Comparison of ENCODE assay signal across 20 cellular contexts in genomic region chr14:44162197-44162596, GRCh38.
"Had no signal": no experiment of that assay in that cellular context is flagged by ENCODE, and none has a peak within 500 bp of the region (broad histone marks: within the 10 kb centered on the region; RNA-seq: fewer than 3 reads in every experiment).

No MANE protein-coding gene starts in this region.

- H3K27ac Mint-ChIP-seq: activated naive CD8-positive, alpha-beta T cell; naive thymus-derived CD8-positive, alpha-beta T cell; stimulated activated naive CD8-positive, alpha-beta T cell treated with anti-CD3 and anti-CD28 coated beads, Interleukin-15, Interleukin-2, amounts not matched to agents 100 ng/mL and 50 ng/mL, for 24 hours had no signal

- H3K4me3 Mint-ChIP-seq: activated naive CD8-positive, alpha-beta T cell; naive thymus-derived CD8-positive, alpha-beta T cell; stimulated activated naive CD8-positive, alpha-beta T cell treated with anti-CD3 and anti-CD28 coated beads, Interleukin-15, Interleukin-2, amounts not matched to agents 100 ng/mL and 50 ng/mL, for 24 hours had no signal

- H3K79me2 ChIP-seq: hepatocyte had no signal

- H3K36me3 Mint-ChIP-seq: activated naive CD8-positive, alpha-beta T cell; naive thymus-derived CD8-positive, alpha-beta T cell had no signal

- ATAC-seq: activated CD4-positive, CD25-positive, alpha-beta regulatory T cell treated with anti-CD3 and anti-CD28 coated beads, Interleukin-2, amount 50 U/mL, for 24 hours; esophagus mucosa; left lung; naive thymus-derived CD8-positive, alpha-beta T cell; upper lobe of right lung had no signal

- H3K4me1 Mint-ChIP-seq: naive thymus-derived CD8-positive, alpha-beta T cell had no signal

- H3K27ac ChIP-seq: colonic mucosa, hepatocyte, left lung, right atrium auricular region, suprapubic skin, upper lobe of right lung had no signal

- H2AFZ ChIP-seq: hepatocyte had no signal

- H3K4me1 ChIP-seq: colonic mucosa, left lung, right atrium auricular region, suprapubic skin, upper lobe of right lung had no signal

- H3K9me3 ChIP-seq: colonic mucosa, suprapubic skin, upper lobe of right lung had no signal

- H3K4me3 ChIP-seq: colonic mucosa, hepatocyte, left lung, right atrium auricular region, smooth muscle cell, suprapubic skin, upper lobe of right lung had no signal

- DNase-seq: activated CD4-positive, alpha-beta T cell treated with anti-CD3 and anti-CD28 coated beads, Interleukin-2, amount 50 U/mL, for 1 hour; activated CD8-positive, alpha-beta memory T cell treated with anti-CD3 and anti-CD28 coated beads for 24 hours; activated gamma-delta T cell treated with Interleukin-2 at 50 U/mL for 16 hours; amniotic stem cell; caudate nucleus; colonic mucosa; mammary epithelial cell; naive thymus-derived CD8-positive, alpha-beta T cell; stimulated activated CD4-positive, alpha-beta T cell treated with anti-CD3 and anti-CD28 coated beads, Interleukin-4, amount 100 ng/mL, for 4 hours; stimulated activated CD8-positive, alpha-beta memory T cell treated with anti-CD3 and anti-CD28 coated beads, Interleukin-4, amount 100 ng/mL, for 48 hours; upper lobe of right lung had no signal

- H3K36me3 ChIP-seq: colonic mucosa, left lung, right atrium auricular region, suprapubic skin, upper lobe of right lung had no signal

- H3K27me3 Mint-ChIP-seq: activated naive CD8-positive, alpha-beta T cell; naive thymus-derived CD8-positive, alpha-beta T cell; stimulated activated naive CD8-positive, alpha-beta T cell treated with anti-CD3 and anti-CD28 coated beads, Interleukin-15, Interleukin-2, amounts not matched to agents 100 ng/mL and 50 ng/mL, for 24 hours had no signal

- H3K27me3 ChIP-seq: colonic mucosa, hepatocyte, left lung, right atrium auricular region, suprapubic skin, upper lobe of right lung had no signal

- H3K4me2 ChIP-seq: hepatocyte, smooth muscle cell had no signal
